8 cellular contexts compared by ENCODE assay signal in the genomic region with DNA sequence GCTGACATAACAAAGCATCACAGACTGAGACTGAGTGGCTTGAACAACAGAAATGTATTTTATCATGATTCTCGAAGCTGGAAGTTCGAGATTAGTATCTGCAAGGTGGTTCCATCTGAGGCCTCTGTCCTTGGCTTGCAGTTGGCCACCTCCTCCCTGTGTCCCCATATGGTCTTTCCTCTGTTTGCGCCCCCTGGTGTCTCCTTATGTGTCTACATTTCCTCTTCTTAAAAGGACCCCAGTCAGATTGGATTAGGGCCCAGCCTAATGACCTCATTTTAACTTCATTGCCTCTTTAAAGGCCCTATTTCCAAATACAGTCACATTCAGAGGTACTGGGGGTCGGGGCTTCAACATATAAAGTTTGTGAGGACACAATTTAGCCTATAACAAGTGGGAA. TPM values are rescaled to one million over a fixed set of nuclear protein-coding genes. Genes with fewer than 3 reads are reported as not detected.
DNase-seq lines count a peak whose midpoint lies in the region; FAIRE-seq and TF ChIP-seq lines count a peak whose summit lies in the region.
"Not testable (repeated sequence)": the region's sequence is repeated elsewhere in the genome, so short reads cannot be mapped to it uniquely, and the experiment has no call there.

No MANE protein-coding gene starts in this region.

- H2AK5ac ChIP-seq in H1 (ENCODE audit: low read depth, low read length): not testable (repeated sequence)

- not testable (repeated sequence) for H3K4me2 ChIP-seq in H1 (ENCODE audit: insufficient read depth in 1 of 2, low read depth in 2 of 2, low read length in 2 of 2)

- H2BK15ac ChIP-seq in H1 (ENCODE audit: low read length): not testable (repeated sequence)

- H3K4me3 Mint-ChIP-seq in activated CD4-positive, alpha-beta memory T cell treated with anti-CD3 and anti-CD28 coated beads, Interleukin-2, amount 10 ng/mL, durations not matched to agents 7 days and 5 days: not testable (repeated sequence)

- 51% methylated on average over 4 of the region's 4 CpGs; no CpG with 5 or more reads in 1 of the 2 experiments for WGBS in H1 (ENCODE audit: extremely low coverage in 1 of 2, insufficient coverage in 1 of 2, insufficient read length in 1 of 2, insufficient replicate concordance in 2 of 2, low coverage in 1 of 2, low lambda C conversion rate in 2 of 2, missing lambda C conversion rate in 1 of 2), 2 experiments

- not testable (repeated sequence) for H4K20me1 ChIP-seq in H1 (replicated peaks in 1 of 2; ENCODE audit: control insufficient read depth in 1 of 2, insufficient read depth in 2 of 2, low read length in 2 of 2)

- TF ChIP-seq CTCF in H1 (IDR thresholded peaks at IDR 0.05; ENCODE audit: control extremely low read depth in 1 of 3, insufficient read depth in 1 of 3, low read depth in 1 of 3, low read length in 3 of 3): peak in 1 of 3 experiments; percentile 30; a peak in 1 of 4 replicates

- H3K9ac ChIP-seq in H1 (replicated peaks in 1 of 4; ENCODE audit: extremely low read depth in 1 of 4, low read depth in 3 of 4, low read length in 3 of 4): not testable (repeated sequence)

- not testable (repeated sequence) for H3K23me2 ChIP-seq in H1 (ENCODE audit: low read depth, low read length)

- not testable (repeated sequence) for H3K4me1 Mint-ChIP-seq in activated CD4-positive, alpha-beta memory T cell treated with anti-CD3 and anti-CD28 coated beads, Interleukin-2, amount 10 ng/mL, durations not matched to agents 7 days and 5 days

- FAIRE-seq in H1 (lab: Jason Lieb, UNC): not testable (repeated sequence)

- not testable (repeated sequence) for H4K5ac ChIP-seq in H1 (ENCODE audit: insufficient read length, low read depth, low read length)

- H3K36me3 ChIP-seq in H1 (ENCODE audit: control insufficient read depth in 2 of 4, insufficient read depth in 4 of 4, low read length in 3 of 4): not testable (repeated sequence)

- H4K8ac ChIP-seq in H1 (ENCODE audit: extremely low read depth, insufficient read depth, low read length): not testable (repeated sequence)

- not testable (repeated sequence) for H3K4me1 ChIP-seq in H1 (replicated peaks in 1 of 4; ENCODE audit: control insufficient read depth in 3 of 4, insufficient read depth in 4 of 4, low read length in 3 of 4)

- not testable (repeated sequence) for H3K4ac ChIP-seq in H1 (replicated peaks; ENCODE audit: insufficient read length, low read depth, low read length)

- not testable (repeated sequence) for H3K4me3 ChIP-seq in H1 (ENCODE audit: extremely low read depth in 1 of 4, insufficient read depth in 2 of 4, low read depth in 3 of 4, low read length in 4 of 4)

- H3K23ac ChIP-seq in H1 (ENCODE audit: insufficient read length): not testable (repeated sequence)

- not testable (repeated sequence) for H3K79me1 ChIP-seq in H1 (ENCODE audit: low read depth, low read length)

- CTCF ChIA-PET in activated CD4-positive, alpha-beta memory T cell treated with anti-CD3 and anti-CD28 coated beads, Interleukin-2, amount 10 ng/mL, durations not matched to agents 7 days and 5 days (lab: Charles Lee); H1 (lab: Charles Lee; ENCODE audit: partially characterized antibody): not testable (repeated sequence)

- not testable (repeated sequence) for H3K27me3 ChIP-seq in H1 (replicated peaks in 1 of 4; ENCODE audit: control insufficient read depth in 3 of 4, extremely low read depth in 1 of 4, insufficient read depth in 3 of 4, low read length in 3 of 4)

- H3K27ac ChIP-seq in H1 (ENCODE audit: low read depth, low read length): not testable (repeated sequence)

- not testable (repeated sequence) for H3K9me3 Mint-ChIP-seq in activated CD4-positive, alpha-beta memory T cell treated with anti-CD3 and anti-CD28 coated beads, Interleukin-2, amount 10 ng/mL, durations not matched to agents 7 days and 5 days

- H4K91ac ChIP-seq in H1 (replicated peaks; ENCODE audit: insufficient read length, low read length): not testable (repeated sequence)

- H3K14ac ChIP-seq in H1 (ENCODE audit: insufficient read length): not testable (repeated sequence)

- not testable (repeated sequence) for H3K18ac ChIP-seq in H1 (ENCODE audit: extremely low read depth, low read length)

- not testable (repeated sequence) for H2BK20ac ChIP-seq in H1 (ENCODE audit: low read length)

- H2AFZ ChIP-seq in H1 (ENCODE audit: low read length): not testable (repeated sequence)

- H3K56ac ChIP-seq in H1 (replicated peaks; ENCODE audit: insufficient read length, low read depth, low read length): not testable (repeated sequence)

- not testable (repeated sequence) for TF ChIP-seq EP300 in H1 (IDR thresholded peaks at IDR 0.05; ENCODE audit: borderline replicate concordance in 1 of 2, low read depth in 2 of 2, low read length in 2 of 2)

- H3K27me3 Mint-ChIP-seq in activated CD4-positive, alpha-beta memory T cell treated with anti-CD3 and anti-CD28 coated beads, Interleukin-2, amount 10 ng/mL, durations not matched to agents 7 days and 5 days: not testable (repeated sequence)

- TF ChIP-seq RAD21 in H1 (IDR thresholded peaks at IDR 0.05 in 1 of 2, conservative IDR thresholded peaks at IDR 0.05 in 1 of 2; ENCODE audit: low read depth in 2 of 2, low read length in 2 of 2): peak in 1 of 2 experiments; percentile 24; a peak in 1 of 4 replicates

- peak; percentile 72 for DNase-seq in DMS 273 (lab: John Stamatoyannopoulos, UW; ENCODE audit: unreplicated experiment)
- peak; percentile 2 for DNase-seq in HK-2 (ENCODE audit: unreplicated experiment)
- DNase-seq in NCI-H2081 (lab: John Stamatoyannopoulos, UW): peak; percentile 35 to 36
- peak; percentile 72 for DNase-seq in RKO (ENCODE audit: low spot score)
- peak; percentile 21 for DNase-seq in activated CD4-positive, alpha-beta memory T cell treated with anti-CD3 and anti-CD28 coated beads, Interleukin-2, amount 10 ng/mL, durations not matched to agents 7 days and 5 days
- peak in 1 of 2 experiments; percentile 60 for DNase-seq in H1 (ENCODE audit: low read depth in 1 of 2, low spot score in 2 of 2)
- peak; percentile 51 for DNase-seq in iris pigment epithelial cell (ENCODE audit: low read depth)
- peak; percentile 16 for DNase-seq in stimulated activated CD4-positive, alpha-beta T cell treated with anti-CD3 and anti-CD28 coated beads, Interleukin-15, amount 100 ng/mL, for 24 hours

- H2BK5ac ChIP-seq in H1 (ENCODE audit: low read depth, low read length): not testable (repeated sequence)

- H3K36me3 Mint-ChIP-seq in activated CD4-positive, alpha-beta memory T cell treated with anti-CD3 and anti-CD28 coated beads, Interleukin-2, amount 10 ng/mL, durations not matched to agents 7 days and 5 days (ENCODE audit: low read depth): not testable (repeated sequence)

- not testable (repeated sequence) for H3K9me3 ChIP-seq in H1 (ENCODE audit: insufficient read depth in 2 of 2, low read depth in 1 of 2, low read length in 1 of 2)

- not testable (repeated sequence) for H2BK12ac ChIP-seq in H1 (ENCODE audit: low read depth, low read length)

- TF ChIP-seq POLR2A in H1 (IDR thresholded peaks at IDR 0.05; ENCODE audit: control extremely low read depth in 1 of 2, low read depth in 2 of 2, low read length in 2 of 2): not testable (repeated sequence)

- H3K79me2 ChIP-seq in H1 (ENCODE audit: control insufficient read depth in 1 of 2, insufficient read depth in 2 of 2, low read length in 2 of 2): not testable (repeated sequence)

- H3K27ac Mint-ChIP-seq in activated CD4-positive, alpha-beta memory T cell treated with anti-CD3 and anti-CD28 coated beads, Interleukin-2, amount 10 ng/mL, durations not matched to agents 7 days and 5 days: not testable (repeated sequence)

- POLR2A ChIA-PET in activated CD4-positive, alpha-beta memory T cell treated with anti-CD3 and anti-CD28 coated beads, Interleukin-2, amount 10 ng/mL, durations not matched to agents 7 days and 5 days (lab: Charles Lee); H1 (lab: Charles Lee; ENCODE audit: partially characterized antibody): not testable (repeated sequence)

- H2BK120ac ChIP-seq in H1 (replicated peaks; ENCODE audit: low read depth, low read length): not testable (repeated sequence)

TF ChIP-seq in H1, 55 proteins besides CTCF, POLR2A, EP300 and RAD21:
- TF ChIP-seq SRF (IDR thresholded peaks at IDR 0.05; ENCODE audit: low read depth, low read length): peak; percentile 52

RNA-seq across cellular contexts. Expression of gene NOMO2, which starts 30.0 kb away (rescaled TPM):
- total RNA-seq in activated CD4-positive, alpha-beta memory T cell treated with anti-CD3 and anti-CD28 coated beads, Interleukin-2, amount 10 ng/mL, durations not matched to agents 7 days and 5 days: 100 to 1,000 TPM; 124 to 125 TPM
- 137 and 146 TPM in 2 replicates for total RNA-seq in H1 (2021; fragmentation: NEBNext Ultra II Directional; extraction: Animal tissue kit (Norgen Biotek cat#: 25700))
- 109 and 116 TPM in 2 replicates for polyA plus RNA-seq in H1 (2011; rRNA removed)
- polyA plus RNA-seq in H1 (2011; cell fraction: cytosol; rRNA removed): 101 TPM
- polyA plus RNA-seq in H1 (2011; cell fraction: nucleus; rRNA removed): 152 TPM
- 123 to 143 TPM (median 138 TPM) in 4 replicates for polyA plus RNA-seq in H1 (2012, experiment 1 of 2)
- 83.2 TPM for polyA plus RNA-seq in H1 (2012, experiment 2 of 2)
- polyA plus RNA-seq in H1 (2013, experiment 1 of 2): 217 TPM
- polyA plus RNA-seq in H1 (2013, experiment 2 of 2): 189 TPM
- polyA minus RNA-seq in H1 (2011; rRNA and poly(A)+ RNA removed): 129 and 199 TPM in 2 replicates
- 94.4 TPM for polyA minus RNA-seq in H1 (2011; cell fraction: cytosol; rRNA and poly(A)+ RNA removed)
- 62.1 TPM for polyA minus RNA-seq in H1 (2011; cell fraction: nucleus; rRNA and poly(A)+ RNA removed)
